Comparison of ENCODE assay signal across 8 cellular contexts in genomic region chr6:159151266-159151855, GRCh38. TPM values are rescaled to one million over a fixed set of nuclear protein-coding genes. Genes with fewer than 3 reads are reported as not detected.
DNase-seq lines count a peak whose midpoint lies in the region; ATAC-seq, FAIRE-seq and TF ChIP-seq lines count a peak whose summit lies in the region.

No MANE protein-coding gene starts in this region.

- H3K27me3 ChIP-seq in DND-41 (ENCODE audit: insufficient read depth, low read length, poor library complexity) (peaks cover 8% of the 10 kb centered on the region), K562 (ENCODE audit: control insufficient read depth in 2 of 2, insufficient read depth in 2 of 2, low read length in 2 of 2) (peaks cover 21 to 22% of the 10 kb centered on the region in 2 experiments; a peak in 4 of 5 replicates), kidney epithelial cell (ENCODE audit: control insufficient read depth, insufficient read depth, low read length) (no peaks in the 10 kb centered on the region)

- H3K9me3 ChIP-seq in DND-41 (ENCODE audit: insufficient read depth, low read length, severe bottlenecking), result peaks cover 7% of the 10 kb centered on the region
- no peaks in the 10 kb centered on the region for H3K9me3 ChIP-seq in K562 (replicated peaks; ENCODE audit: control insufficient read depth, insufficient read depth, low read depth, low read length)

- 3% methylated on average over 7 of the region's 7 CpGs for WGBS in K562 (ENCODE audit: insufficient coverage, low coverage, missing lambda C conversion rate)

- peaks cover 2 to 7% of the 10 kb centered on the region in 2 donors for H3K4me1 Mint-ChIP-seq in stimulated activated naive B cell treated with anti-CD40 and anti-IgM and Interleukin-4, amounts not matched to agents 10 μg/mL and 1 μg/mL and 100 μg/mL, for 72 hours

- H2AFZ ChIP-seq in DND-41 (ENCODE audit: low read depth, low read length) (no peak overlapping the region), K562 (ENCODE audit: low read depth, low read length) (peak overlapping the region; percentile 41; the same call in 1 of the 2 replicates)

- ATAC-seq in DND-41 (ENCODE audit: insufficient read depth, low read depth), result 0 out of 3 replicates have a peak, but pooled peaks have one; percentile 55
- peak; percentile 60 for ATAC-seq in HG02981 (IDR thresholded peaks at IDR 0.05; ENCODE audit: unreplicated experiment)
- peak; percentile 88 for ATAC-seq in K562
- ATAC-seq in stimulated activated naive B cell treated with anti-CD40 and anti-IgM and Interleukin-4, amounts not matched to agents 10 μg/mL and 1 μg/mL and 100 μg/mL, for 72 hours (replicated peaks), result peak; percentile 61
- ATAC-seq in HG03135 (IDR thresholded peaks at IDR 0.05; ENCODE audit: unreplicated experiment), result no peak
- ATAC-seq in HG02884 (IDR thresholded peaks at IDR 0.05; ENCODE audit: unreplicated experiment), result no peak

- CTCF ChIA-PET in K562 (lab: Yijun Ruan, JAX; ENCODE audit: low intra/inter-chr PET ratio), result interaction anchor here (0.6 kb wide), 1 partner anchor 143 kb away, joined by 3 read pairs; no protein-coding TSS in a partner anchor

- H3K9ac ChIP-seq in DND-41 (ENCODE audit: low read depth, low read length), result no peak overlapping the region
- H3K9ac ChIP-seq in K562 (ENCODE audit: insufficient read depth in 1 of 2, low read depth in 2 of 2, low read length in 2 of 2), result no peak overlapping the region

- H3K4me2 ChIP-seq in DND-41 (ENCODE audit: insufficient read depth, low read length) (no peak overlapping the region), K562 (ENCODE audit: insufficient read depth, low read length) (no peak overlapping the region)

- in situ Hi-C loops in K562 (cut with MboI), result no loop called here

- POLR2A ChIA-PET in K562 (lab: Yijun Ruan, JAX), result no interaction called here

- peaks cover 0 to 6% of the 10 kb centered on the region in 2 donors for H3K27me3 Mint-ChIP-seq in stimulated activated naive B cell treated with anti-CD40 and anti-IgM and Interleukin-4, amounts not matched to agents 10 μg/mL and 1 μg/mL and 100 μg/mL, for 72 hours

- no peak overlapping the region for H3K27ac Mint-ChIP-seq in stimulated activated naive B cell treated with anti-CD40 and anti-IgM and Interleukin-4, amounts not matched to agents 10 μg/mL and 1 μg/mL and 100 μg/mL, for 72 hours

- H3K4me1 ChIP-seq in DND-41 (ENCODE audit: insufficient read depth, low read length) (no peaks in the 10 kb centered on the region), K562 (replicated peaks in 1 of 2; ENCODE audit: control insufficient read depth in 2 of 2, insufficient read depth in 2 of 2, low read length in 2 of 2) (no peaks in the 10 kb centered on the region)

- TF ChIP-seq RAD21 in K562 (CRISPR knock-in tag; conservative IDR thresholded peaks at IDR 0.05 in 1 of 2, IDR thresholded peaks at IDR 0.05 in 1 of 2), result peak in 1 of 2 experiments; percentile 38; a peak in 3 of 4 replicates

- peak overlapping the region in 1 of 2 donors; percentile 51 for H3K4me3 Mint-ChIP-seq in stimulated activated naive B cell treated with anti-CD40 and anti-IgM and Interleukin-4, amounts not matched to agents 10 μg/mL and 1 μg/mL and 100 μg/mL, for 72 hours

- peak; percentile 48 for DNase-seq in DND-41
- DNase-seq in RKO (ENCODE audit: low spot score), result peak; percentile 60
- peak; percentile 72 to 83 (median 76) for DNase-seq in K562 (ENCODE audit: extremely low read depth in 1 of 4, low spot score in 3 of 4)
- DNase-seq in kidney epithelial cell (ENCODE audit: low read depth), result no peak
- DNase-seq in stimulated activated naive B cell treated with anti-CD40 and anti-IgM and Interleukin-4, amounts not matched to agents 10 μg/mL and 1 μg/mL and 100 μg/mL, for 72 hours, result peak; percentile 36

- TF ChIP-seq CTCF in DND-41 (IDR thresholded peaks at IDR 0.05; ENCODE audit: borderline replicate concordance, extremely low read depth, low read length, poor library complexity, severe bottlenecking) (peak; percentile 84), K562 (IDR thresholded peaks at IDR 0.05 in 2 of 3, conservative IDR thresholded peaks at IDR 0.05 in 1 of 3; ENCODE audit: insufficient read depth in 2 of 3, low read depth in 1 of 3, low read length in 3 of 3) (peak; percentile 65 to 87 (median 82)), kidney epithelial cell (IDR thresholded peaks at IDR 0.05; ENCODE audit: insufficient read depth, low read length, poor library complexity, severe bottlenecking) (peak; percentile 89)

- no peak for TF ChIP-seq POLR2A in K562 (conservative IDR thresholded peaks at IDR 0.05)

- H4K20me1 ChIP-seq in DND-41 (ENCODE audit: insufficient read depth, low read length) (no peaks in the 10 kb centered on the region), K562 (replicated peaks; ENCODE audit: control insufficient read depth, insufficient read depth, low read length) (no peaks in the 10 kb centered on the region; the same call in 1 of the 2 replicates)

- H3K4me3 ChIP-seq in DND-41 (ENCODE audit: low read depth in 1 of 2, low read length in 2 of 2), result no peak overlapping the region
- H3K4me3 ChIP-seq in K562, result no peak overlapping the region
- no peak overlapping the region for H3K4me3 ChIP-seq in kidney epithelial cell (ENCODE audit: low read depth, low read length)

- FAIRE-seq in K562 (lab: Jason Lieb, UNC), result peak; percentile 95

- intact Hi-C loops in K562 (cut with micrococcal nuclease), result no loop called here

- H3K79me2 ChIP-seq in DND-41 (ENCODE audit: insufficient read depth, low read length), result no peaks in the 10 kb centered on the region
- H3K79me2 ChIP-seq in K562 (ENCODE audit: control insufficient read depth, insufficient read depth, low read length), result no peaks in the 10 kb centered on the region

- H3K36me3 Mint-ChIP-seq in stimulated activated naive B cell treated with anti-CD40 and anti-IgM and Interleukin-4, amounts not matched to agents 10 μg/mL and 1 μg/mL and 100 μg/mL, for 72 hours, result peaks cover 2 to 8% of the 10 kb centered on the region in 2 donors

- no peak for TF ChIP-seq EP300 in K562 (IDR thresholded peaks at IDR 0.05; ENCODE audit: low read length)

- H3K27ac ChIP-seq in DND-41 (ENCODE audit: low read length) (no peak overlapping the region), K562 (ENCODE audit: extremely low read depth, low read depth, low read length) (no peak overlapping the region)

- H3K9me3 Mint-ChIP-seq in stimulated activated naive B cell treated with anti-CD40 and anti-IgM and Interleukin-4, amounts not matched to agents 10 μg/mL and 1 μg/mL and 100 μg/mL, for 72 hours, result peaks cover 5 to 7% of the 10 kb centered on the region in 2 donors

- BruUV-seq in K562 (replicated peaks; lab: Mats Ljungman, UMichigan), result no TSS peak

- H3K36me3 ChIP-seq in DND-41 (ENCODE audit: insufficient read depth, low read length) (no peaks in the 10 kb centered on the region), K562 (ENCODE audit: control insufficient read depth, insufficient read depth, low read length) (no peaks in the 10 kb centered on the region), kidney epithelial cell (ENCODE audit: control insufficient read depth, insufficient read depth, low read length) (no peaks in the 10 kb centered on the region)

- no peaks in the 10 kb centered on the region for H3K9me1 ChIP-seq in K562 (ENCODE audit: control insufficient read depth, insufficient read depth, low read length)

TF ChIP-seq in K562, 482 proteins besides CTCF, POLR2A, EP300 and RAD21 (continues in another document):
- peak; percentile 58; the same call in 1 of the 2 replicates for TF ChIP-seq MYC (IDR thresholded peaks at IDR 0.05; ENCODE audit: low read depth, low read length)
- TF ChIP-seq MYC (CRISPR knock-in tag; IDR thresholded peaks at IDR 0.05; ENCODE audit: borderline replicate concordance, low read depth), result no peak
- TF ChIP-seq FOXA3 (CRISPR knock-in tag; conservative IDR thresholded peaks at IDR 0.05 in 1 of 2, IDR thresholded peaks at IDR 0.05 in 1 of 2), result 0 out of 4 replicates have a peak, but pooled peaks of 1 of the 2 experiments have one; percentile 9
- TF ChIP-seq MTF1 (CRISPR knock-in tag; IDR thresholded peaks at IDR 0.05; ENCODE audit: borderline replicate concordance), result no peak
- no peak for TF ChIP-seq ZNF316 (IDR thresholded peaks at IDR 0.05)
- no peak for TF ChIP-seq ZNF143 (CRISPR knock-in tag; IDR thresholded peaks at IDR 0.05)

RNA-seq across cellular contexts. Expression of gene FNDC1, which starts 17.8 kb away (rescaled TPM):
- total RNA-seq in K562 (2011; cell fraction: chromatin; rRNA removed; ENCODE audit: low replicate concordance), result not detected in 2 replicates
- total RNA-seq in K562 (2011; cell fraction: nucleolus; rRNA removed), result not detected in 2 replicates
- not detected in 2 replicates for total RNA-seq in K562 (2011; cell fraction: nucleoplasm; rRNA removed)
- not detected in 2 replicates for total RNA-seq in K562 (2014; rRNA removed)
- not detected in 2 replicates for total RNA-seq in K562 (2014; rRNA removed; fragmentation: Illumina TruSeq; extraction: Trizol)
- not detected in 2 replicates for total RNA-seq in K562 (2015; rRNA removed; fragmentation: Illumina TruSeq; extraction: Trizol)
- not detected in 2 replicates for total RNA-seq in K562 (2021)
- polyA plus RNA-seq in K562 (2011; rRNA removed), result not detected in 2 replicates
- polyA plus RNA-seq in K562 (2011; cell fraction: cytosol; rRNA removed), result not detected in 2 replicates
- polyA plus RNA-seq in K562 (2011; cell fraction: nucleus; rRNA removed), result not detected in 2 replicates
- polyA plus RNA-seq in K562 (2012), result not detected in 2 replicates
- polyA plus RNA-seq in K562 (2014; fragmentation: Illumina TruSeq; extraction: Trizol), result not detected in 2 replicates
- polyA plus RNA-seq in K562 (2014; fragmentation: Nextera tagmentation; extraction: Ambion mirVana), result not detected
- not detected in 2 replicates for polyA plus RNA-seq in K562 (2014; rRNA removed)
- not detected in 2 replicates for polyA minus RNA-seq in K562 (2011; rRNA and poly(A)+ RNA removed)
- polyA minus RNA-seq in K562 (2011; cell fraction: cytosol; rRNA and poly(A)+ RNA removed), result not detected in 2 replicates
- polyA minus RNA-seq in K562 (2011; cell fraction: nucleus; rRNA and poly(A)+ RNA removed), result not detected in 2 replicates
- total RNA-seq in kidney epithelial cell, result 1.0 and 1.3 TPM in 2 replicates

Comparison
In these comparisons a context has a peak if more than half of its experiments do, and no peak if none do; other contexts are left out.
1. ATAC-seq: peak in DND-41 (single experiment), HG02981 (single experiment), K562 (single experiment) and stimulated activated naive B cell treated with anti-CD40 and anti-IgM and Interleukin-4, amounts not matched to agents 10 μg/mL and 1 μg/mL and 100 μg/mL, for 72 hours (2 of 2); none in HG03135 (single experiment) and HG02884 (single experiment).
2. Peak in every context shown above with its lines, with median percentiles within 50 percentile points of each other: CTCF ChIP-seq.